Comparison of ENCODE assay signal across 25 cellular contexts in genomic region chr3:25655659-25656058, GRCh38. TPM values are rescaled to one million over a fixed set of nuclear protein-coding genes. Genes with fewer than 3 reads are reported as not detected.
A peak's percentile ranks its signal among the peaks of the same experiment; 100 is the strongest.
DNase-seq lines count a peak whose midpoint lies in the region; ATAC-seq and TF ChIP-seq lines count a peak whose summit lies in the region.
"Had no signal": no experiment of that assay in that cellular context is flagged by ENCODE, and none has a peak within 500 bp of the region (broad histone marks: within the 10 kb centered on the region; RNA-seq: fewer than 3 reads in every experiment).

No MANE protein-coding gene starts in this region.

- no peak overlapping the region for H3K4me3 ChIP-seq in CD8-positive, alpha-beta T cell (ENCODE audit: low read depth, low read length)
- H3K4me3 ChIP-seq: left lung, thoracic aorta, vagina had no signal

- no peak for TF ChIP-seq CTCF in CD8-positive, alpha-beta T cell (IDR thresholded peaks at IDR 0.05)
- no peak for TF ChIP-seq CTCF in activated CD8-positive, alpha-beta T cell treated with anti-CD3 and anti-CD28 coated beads for 36 hours (IDR thresholded peaks at IDR 0.05)

- peaks cover 54% of the 10 kb centered on the region for H3K4me1 Mint-ChIP-seq in T-helper 2 cell treated with Interferon-gamma antibody and Interleukin-4, amounts not matched to agents 5 μg/mL and 100 μg/mL, for 36 hours (ENCODE audit: low read depth)
- H3K4me1 Mint-ChIP-seq in CD8-positive, alpha-beta T cell (ENCODE audit: low read depth), result peaks cover 86% of the 10 kb centered on the region
- H3K4me1 Mint-ChIP-seq in activated CD8-positive, alpha-beta T cell treated with anti-CD3 and anti-CD28 coated beads for 36 hours (ENCODE audit: low read depth), result peaks cover 76% of the 10 kb centered on the region
- H3K4me1 Mint-ChIP-seq in memory B cell, result peaks cover 57% of the 10 kb centered on the region

- H3K9me3 ChIP-seq in CD8-positive, alpha-beta T cell (ENCODE audit: low read length), result peaks cover 1% of the 10 kb centered on the region
- H3K9me3 ChIP-seq: left lung, SK-N-SH, thoracic aorta, vagina had no signal

- no peaks in the 10 kb centered on the region for H3K36me3 ChIP-seq in CD8-positive, alpha-beta T cell (ENCODE audit: insufficient read depth, low read length)
- H3K36me3 ChIP-seq: left lung, thoracic aorta, vagina had no signal

- intact Hi-C loops in CD8-positive, alpha-beta T cell (cut with DNase I, micrococcal nuclease), result loop anchor here in 1 of 2 experiments (1.0 kb wide), 1 partner anchor 8 kb away; no protein-coding TSS in a partner anchor
- intact Hi-C loops in activated CD8-positive, alpha-beta T cell treated with anti-CD3 and anti-CD28 coated beads for 36 hours (cut with micrococcal nuclease), result no loop called here

- H3K27ac ChIP-seq in CD8-positive, alpha-beta T cell (ENCODE audit: low read depth, low read length), result no peak overlapping the region
- H3K27ac ChIP-seq: 22Rv1, left lung, thoracic aorta, vagina had no signal

- H3K9me3 Mint-ChIP-seq in T-helper 2 cell treated with Interferon-gamma antibody and Interleukin-4, amounts not matched to agents 5 μg/mL and 100 μg/mL, for 36 hours, result peaks cover 7% of the 10 kb centered on the region
- peaks cover 3% of the 10 kb centered on the region for H3K9me3 Mint-ChIP-seq in CD8-positive, alpha-beta T cell
- H3K9me3 Mint-ChIP-seq in activated CD8-positive, alpha-beta T cell treated with anti-CD3 and anti-CD28 coated beads for 36 hours, result peaks cover 5% of the 10 kb centered on the region
- H3K9me3 Mint-ChIP-seq in memory B cell, result peaks cover 5% of the 10 kb centered on the region

- H3K27me3 Mint-ChIP-seq in T-helper 2 cell treated with Interferon-gamma antibody and Interleukin-4, amounts not matched to agents 5 μg/mL and 100 μg/mL, for 36 hours (ENCODE audit: low read depth), result no peaks in the 10 kb centered on the region
- H3K27me3 Mint-ChIP-seq in CD8-positive, alpha-beta T cell (ENCODE audit: low read depth), result no peaks in the 10 kb centered on the region
- H3K27me3 Mint-ChIP-seq in activated CD8-positive, alpha-beta T cell treated with anti-CD3 and anti-CD28 coated beads for 36 hours, result no peaks in the 10 kb centered on the region
- H3K27me3 Mint-ChIP-seq in memory B cell, result no peaks in the 10 kb centered on the region
- H3K27me3 Mint-ChIP-seq: IgD-negative memory B cell had no signal

- DNase-seq in T-helper 2 cell treated with Interferon-gamma antibody and Interleukin-4, amounts not matched to agents 5 μg/mL and 100 μg/mL, for 36 hours (ENCODE audit: low spot score), result no peak
- DNase-seq in T-helper 2 cell (no peak), memory B cell (ENCODE audit: low spot score in 2 of 2) (no peak), NCI-H187 (lab: John Stamatoyannopoulos, UW) (no peak)
- no peak for DNase-seq in CD8-positive, alpha-beta T cell
- DNase-seq in activated CD8-positive, alpha-beta T cell treated with anti-CD3 and anti-CD28 coated beads for 36 hours, result no peak
- DNase-seq: activated CD4-positive, alpha-beta T cell treated with anti-CD3 and anti-CD28 coated beads for 48 hours; COR-L47; DMS79 treated with DMSO at 0.1 percent for 48 hours; HCEC 1CT; left lung; mesendoderm; NCI-H1092 treated with DMSO at 0.1 percent for 48 hours; NCI-H2081; NCI-H446 treated with DMSO at 0.1 percent for 48 hours; NCI-H82; occipital lobe; SK-N-SH; stimulated activated naive CD4-positive, alpha-beta T cell treated with Interleukin-2 at 50 U/mL for 16 hours had no signal

- ATAC-seq in CD8-positive, alpha-beta T cell, result peak; percentile 65
- peak; percentile 27 for ATAC-seq in activated CD8-positive, alpha-beta T cell treated with anti-CD3 and anti-CD28 coated beads for 36 hours
- ATAC-seq in memory B cell (ENCODE audit: low read depth), result peak; percentile 35
- no peak for ATAC-seq in HG03039 (IDR thresholded peaks at IDR 0.05; ENCODE audit: unreplicated experiment)
- ATAC-seq in GM21390 (IDR thresholded peaks at IDR 0.05; ENCODE audit: unreplicated experiment), result no peak
- ATAC-seq: left lung had no signal

- no peak overlapping the region for H3K27ac Mint-ChIP-seq in T-helper 2 cell treated with Interferon-gamma antibody and Interleukin-4, amounts not matched to agents 5 μg/mL and 100 μg/mL, for 36 hours
- peak overlapping the region; percentile 62 for H3K27ac Mint-ChIP-seq in CD8-positive, alpha-beta T cell
- no peak overlapping the region for H3K27ac Mint-ChIP-seq in activated CD8-positive, alpha-beta T cell treated with anti-CD3 and anti-CD28 coated beads for 36 hours
- peak overlapping the region; percentile 12 for H3K27ac Mint-ChIP-seq in memory B cell
- H3K27ac Mint-ChIP-seq: IgD-negative memory B cell had no signal

- peaks cover 58% of the 10 kb centered on the region for H3K4me1 ChIP-seq in CD8-positive, alpha-beta T cell (ENCODE audit: insufficient read depth, low read length)

- H3K27me3 ChIP-seq in CD8-positive, alpha-beta T cell (ENCODE audit: insufficient read depth, low read length), result no peaks in the 10 kb centered on the region
- H3K27me3 ChIP-seq: left lung, vagina had no signal

- CTCF ChIA-PET in CD8-positive, alpha-beta T cell (lab: Charles Lee), result no interaction called here
- CTCF ChIA-PET in activated CD8-positive, alpha-beta T cell treated with anti-CD3 and anti-CD28 coated beads for 36 hours (lab: Charles Lee), result no interaction called here

- POLR2A ChIA-PET in CD8-positive, alpha-beta T cell (lab: Charles Lee), result no interaction called here
- POLR2A ChIA-PET in activated CD8-positive, alpha-beta T cell treated with anti-CD3 and anti-CD28 coated beads for 36 hours (lab: Charles Lee), result no interaction called here

- peak overlapping the region; percentile 22 for H3K4me3 Mint-ChIP-seq in T-helper 2 cell treated with Interferon-gamma antibody and Interleukin-4, amounts not matched to agents 5 μg/mL and 100 μg/mL, for 36 hours
- peak overlapping the region; percentile 51 for H3K4me3 Mint-ChIP-seq in CD8-positive, alpha-beta T cell
- no peak overlapping the region for H3K4me3 Mint-ChIP-seq in activated CD8-positive, alpha-beta T cell treated with anti-CD3 and anti-CD28 coated beads for 36 hours
- no peak overlapping the region for H3K4me3 Mint-ChIP-seq in memory B cell

- H3K36me3 Mint-ChIP-seq in T-helper 2 cell treated with Interferon-gamma antibody and Interleukin-4, amounts not matched to agents 5 μg/mL and 100 μg/mL, for 36 hours (ENCODE audit: low read depth), result peaks cover 28% of the 10 kb centered on the region
- peaks cover 17% of the 10 kb centered on the region for H3K36me3 Mint-ChIP-seq in CD8-positive, alpha-beta T cell
- peaks cover 24% of the 10 kb centered on the region for H3K36me3 Mint-ChIP-seq in activated CD8-positive, alpha-beta T cell treated with anti-CD3 and anti-CD28 coated beads for 36 hours (ENCODE audit: low read depth)
- H3K36me3 Mint-ChIP-seq in memory B cell, result peaks cover 20% of the 10 kb centered on the region

RNA-seq across cellular contexts. Expression of gene TOP2B, which starts 9.0 kb away (rescaled TPM):
- total RNA-seq in CD8-positive, alpha-beta T cell, result 10 to 100 TPM; 71.8 to 74.7 TPM
- 100 to 1,000 TPM; 165 to 171 TPM for total RNA-seq in activated CD8-positive, alpha-beta T cell treated with anti-CD3 and anti-CD28 coated beads for 36 hours

Comparison
In these comparisons a context has a peak if more than half of its experiments do, and no peak if none do; other contexts are left out.
1. H3K27ac Mint-ChIP-seq: peak in CD8-positive, alpha-beta T cell (single experiment) and memory B cell (single experiment); none in T-helper 2 cell treated with Interferon-gamma antibody and Interleukin-4, amounts not matched to agents 5 μg/mL and 100 μg/mL, for 36 hours (single experiment) and activated CD8-positive, alpha-beta T cell treated with anti-CD3 and anti-CD28 coated beads for 36 hours (single experiment).
2. H3K4me3 Mint-ChIP-seq: peak in T-helper 2 cell treated with Interferon-gamma antibody and Interleukin-4, amounts not matched to agents 5 μg/mL and 100 μg/mL, for 36 hours (single experiment) and CD8-positive, alpha-beta T cell (single experiment); none in activated CD8-positive, alpha-beta T cell treated with anti-CD3 and anti-CD28 coated beads for 36 hours (single experiment) and memory B cell (single experiment).
3. ATAC-seq: peak in CD8-positive, alpha-beta T cell (single experiment), activated CD8-positive, alpha-beta T cell treated with anti-CD3 and anti-CD28 coated beads for 36 hours (single experiment) and memory B cell (single experiment); none in HG03039 (single experiment) and GM21390 (single experiment).